In the genomic region with DNA sequence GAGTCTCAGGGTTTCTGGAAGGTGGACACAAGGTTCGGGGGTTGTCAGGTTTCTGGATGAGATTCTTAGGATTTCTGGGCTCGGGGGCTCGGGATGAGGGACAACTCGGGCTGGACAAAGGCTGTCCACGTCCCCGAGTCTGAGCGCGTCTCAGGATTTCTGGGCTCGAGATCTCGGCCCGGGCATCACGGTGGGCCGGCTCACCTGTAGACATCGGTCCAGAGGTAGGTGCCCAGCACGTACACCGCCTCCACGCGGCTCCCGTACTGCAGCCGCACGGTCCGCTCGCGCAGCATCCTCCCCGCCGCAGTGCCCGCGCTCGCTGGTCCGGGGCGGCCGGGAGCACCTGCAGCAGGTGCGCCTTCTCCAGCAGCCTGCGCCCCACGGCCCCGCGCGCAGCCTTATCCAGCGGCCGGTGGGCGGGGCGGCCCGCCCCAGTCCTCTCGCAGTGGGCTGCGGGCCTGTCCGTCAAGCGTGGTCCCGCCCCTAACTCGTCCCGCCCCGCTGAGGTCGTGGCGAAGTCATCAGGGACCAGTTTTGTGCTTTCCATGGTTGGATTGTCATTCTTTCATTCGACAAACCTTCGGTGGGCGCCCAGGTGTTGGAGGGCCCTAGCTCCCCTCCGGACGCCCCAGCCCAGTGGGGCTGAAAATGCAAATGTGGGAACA, we compare ENCODE assay signal across 8 cellular contexts. TPM values are rescaled to one million over a fixed set of nuclear protein-coding genes. Genes with fewer than 3 reads are reported as not detected.
DNase-seq lines count a peak whose midpoint lies in the region; ATAC-seq and TF ChIP-seq lines count a peak whose summit lies in the region.

A gene (minus strand): TSS at position 376 of the 668 bp plus-strand sequence. CDS start 80 bp downstream, at position 296.

- H2BK5ac ChIP-seq in H9 (ENCODE audit: insufficient read length, low read length) = no peak within 1 kb of the TSS

- H2AK5ac ChIP-seq in H9 (ENCODE audit: insufficient read length, low read length) = no peak within 1 kb of the TSS

- H2AFZ ChIP-seq in H9 (ENCODE audit: low read length) = no peak within 1 kb of the TSS

- TF ChIP-seq CTCF in H9 (conservative IDR thresholded peaks at IDR 0.05) (no peak), epithelial cell of proximal tubule (conservative IDR thresholded peaks at IDR 0.05; ENCODE audit: low read depth, low read length) (no peak)

- H3K9me3 Mint-ChIP-seq in CD4-positive, CD25-positive, alpha-beta regulatory T cell = no peaks in the 10 kb centered on the region
- H3K9me3 Mint-ChIP-seq in H9 = no peaks in the 10 kb centered on the region; a peak in 1 of 5 replicates

- peak in 2 of 3 donors; percentile 21 to 41 for DNase-seq in CD4-positive, CD25-positive, alpha-beta regulatory T cell
- DNase-seq in H9 (peak; percentile 80), NCI-H460 (ENCODE audit: extremely low read depth, low read depth) (peak; percentile 15), epithelial cell of proximal tubule (ENCODE audit: low read depth) (no peak), mucosa of gallbladder (ENCODE audit: low spot score) (peak; percentile 63), A172 (ENCODE audit: low spot score) (no peak)
- DNase-seq in activated CD8-positive, alpha-beta memory T cell treated with anti-CD3 and anti-CD28 coated beads, Interleukin-2, amount 50 U/mL, for 4 hours = peak; percentile 47
- DNase-seq in stimulated activated CD8-positive, alpha-beta memory T cell treated with anti-CD3 and anti-CD28 coated beads, Interleukin-4, amount 100 ng/mL, for 24 hours (ENCODE audit: low read depth) = peak; percentile 47

- H3K36me3 Mint-ChIP-seq in CD4-positive, CD25-positive, alpha-beta regulatory T cell = no peaks in the 10 kb centered on the region
- no peaks in the 10 kb centered on the region for H3K36me3 Mint-ChIP-seq in H9 (ENCODE audit: insufficient read depth in 1 of 3, low read depth in 3 of 3)

- H2BK15ac ChIP-seq in H9 (ENCODE audit: low read depth, low read length) = no peak within 1 kb of the TSS

- no CpG with 5 or more reads among the region's 58 CpGs for WGBS in H9 (ENCODE audit: extremely low coverage, insufficient read length, low lambda C conversion rate)

- peak within 1 kb of the TSS; percentile 62 for H3K4me2 ChIP-seq in H9 (ENCODE audit: insufficient read depth, insufficient read length, low read length)

- H3K56ac ChIP-seq in H9 (ENCODE audit: insufficient read length, low read depth, low read length) = no peak within 1 kb of the TSS

- no peaks in the 10 kb centered on the region for H3K79me2 ChIP-seq in H9 (ENCODE audit: insufficient read depth, low read length)

- peak within 1 kb of the TSS; percentile 10; the same call in 1 of the 2 replicates for H3K14ac ChIP-seq in H9 (ENCODE audit: insufficient read depth, low read length)

- H2BK12ac ChIP-seq in H9 (ENCODE audit: insufficient read length, low read depth, low read length) = no peak within 1 kb of the TSS

- H3K9me3 ChIP-seq in CD4-positive, CD25-positive, alpha-beta regulatory T cell (ENCODE audit: control insufficient read depth in 2 of 2, low read length in 2 of 2) = no peaks in the 10 kb centered on the region
- no peaks in the 10 kb centered on the region for H3K9me3 ChIP-seq in H9 (ENCODE audit: control insufficient read depth, low read depth, low read length)

- no peak within 1 kb of the TSS for H3K23ac ChIP-seq in H9 (ENCODE audit: insufficient read length, low read depth, low read length)

- H3K4ac ChIP-seq in H9 (ENCODE audit: low read depth, low read length) = no peak within 1 kb of the TSS

- H3K27me3 Mint-ChIP-seq in CD4-positive, CD25-positive, alpha-beta regulatory T cell = peaks cover 45% of the 10 kb centered on the region
- H3K27me3 Mint-ChIP-seq in H9 (ENCODE audit: low read depth) = peaks cover 64% of the 10 kb centered on the region

- no peaks in the 10 kb centered on the region for H3K79me1 ChIP-seq in H9 (ENCODE audit: insufficient read depth, low read depth, low read length, poor library complexity, severe bottlenecking)

- no peak within 1 kb of the TSS for H4K5ac ChIP-seq in H9 (ENCODE audit: insufficient read length, low read depth, low read length)

- H4K8ac ChIP-seq in H9 (replicated peaks; ENCODE audit: insufficient read length, low read depth, low read length) = no peak within 1 kb of the TSS

- H3K4me1 ChIP-seq in CD4-positive, CD25-positive, alpha-beta regulatory T cell (ENCODE audit: control insufficient read depth, insufficient read depth, low read length, poor library complexity, severe bottlenecking) = peaks cover 9% of the 10 kb centered on the region
- H3K4me1 ChIP-seq in H9 (ENCODE audit: insufficient read depth, low read length) = no peaks in the 10 kb centered on the region

- H4K20me1 ChIP-seq in H9 (ENCODE audit: control insufficient read depth, insufficient read depth, insufficient read length) = no peaks in the 10 kb centered on the region

- H2BK120ac ChIP-seq in H9 (ENCODE audit: low read depth, low read length, poor library complexity, severe bottlenecking) = no peak within 1 kb of the TSS

- H3K4me1 Mint-ChIP-seq in CD4-positive, CD25-positive, alpha-beta regulatory T cell = peaks cover 0 to 9% (median 0%) of the 10 kb centered on the region in 4 donors
- peaks cover 24 to 33% of the 10 kb centered on the region in 2 experiments for H3K4me1 Mint-ChIP-seq in H9

- H3T11ph ChIP-seq in H9 (ENCODE audit: low read length) = no peak within 1 kb of the TSS

- H3K36me3 ChIP-seq in CD4-positive, CD25-positive, alpha-beta regulatory T cell (ENCODE audit: control insufficient read depth, insufficient read depth, low read length) = no peaks in the 10 kb centered on the region

- H3K27me3 ChIP-seq in CD4-positive, CD25-positive, alpha-beta regulatory T cell (ENCODE audit: control insufficient read depth, insufficient read depth, low read length) = peaks cover 9% of the 10 kb centered on the region
- peaks cover 16% of the 10 kb centered on the region; the same call in 1 of the 2 replicates for H3K27me3 ChIP-seq in H9 (ENCODE audit: insufficient read depth, low read length)

- H3K23me2 ChIP-seq in H9 (ENCODE audit: insufficient read length, low read depth, low read length, poor library complexity, severe bottlenecking) = peaks cover 13% of the 10 kb centered on the region

- no peak within 1 kb of the TSS for H3K18ac ChIP-seq in H9 (ENCODE audit: insufficient read length, low read depth, low read length)

- no peak within 1 kb of the TSS for H4K91ac ChIP-seq in H9 (ENCODE audit: insufficient read length, low read depth, low read length)

- H3K4me3 ChIP-seq in CD4-positive, CD25-positive, alpha-beta regulatory T cell (ENCODE audit: low read depth, low read length) = no peak within 1 kb of the TSS
- H3K4me3 ChIP-seq in epithelial cell of proximal tubule (ENCODE audit: low read depth, low read length) = peak within 1 kb of the TSS; percentile 52

- ATAC-seq in CD4-positive, CD25-positive, alpha-beta regulatory T cell (ENCODE audit: low read depth in 2 of 2) = peak; percentile 55 to 68

- no peak within 1 kb of the TSS for H2BK20ac ChIP-seq in H9 (ENCODE audit: low read depth, low read length, poor library complexity, severe bottlenecking)

- no peak within 1 kb of the TSS for H3K27ac Mint-ChIP-seq in CD4-positive, CD25-positive, alpha-beta regulatory T cell
- H3K27ac Mint-ChIP-seq in H9 = no peak within 1 kb of the TSS

- peak within 1 kb of the TSS in 1 of 4 donors; percentile 54 for H3K4me3 Mint-ChIP-seq in CD4-positive, CD25-positive, alpha-beta regulatory T cell
- peak within 1 kb of the TSS; percentile 66 to 90 for H3K4me3 Mint-ChIP-seq in H9

- H3K9ac ChIP-seq in H9 (ENCODE audit: extremely low read depth, insufficient read length, low read length) = no peak within 1 kb of the TSS

- no peak within 1 kb of the TSS for H3K27ac ChIP-seq in CD4-positive, CD25-positive, alpha-beta regulatory T cell (ENCODE audit: insufficient read depth, low read length, poor library complexity, severe bottlenecking)
- no peak within 1 kb of the TSS for H3K27ac ChIP-seq in H9 (ENCODE audit: insufficient read length, low read depth, low read length)

RNA-seq across cellular contexts. Expression of the gene that starts here (rescaled TPM):
- not detected for total RNA-seq in CD4-positive, CD25-positive, alpha-beta regulatory T cell
- under 1 TPM in 1 of 4 donors, not detected in 3; 0.08 TPM for polyA plus RNA-seq in CD4-positive, CD25-positive, alpha-beta regulatory T cell
- total RNA-seq in H9 (2021) = 3.0 and 3.9 TPM in 2 replicates
- total RNA-seq in NCI-H460 (2014; rRNA removed; shearing (Covaris generic)) = 0.10 TPM in 1 of 2 replicates, not detected in the other
- 0.24 TPM in 1 of 2 replicates, not detected in the other for polyA plus RNA-seq in NCI-H460 (2014; cell fraction: nucleus; rRNA removed)
- total RNA-seq in epithelial cell of proximal tubule = 1.5 and 15.2 TPM in 2 replicates
- 8.6 TPM for total RNA-seq in mucosa of gallbladder
- total RNA-seq in A172 (2014; rRNA removed; shearing (Covaris generic)) = 0.31 TPM in 1 of 2 replicates, not detected in the other

Comparison
In these comparisons a context has a peak if more than half of its experiments do, and no peak if none do; other contexts are left out.
1. Peak in DNase-seq and ATAC-seq in CD4-positive, CD25-positive, alpha-beta regulatory T cell; RNA of the gene not detected or under 1 TPM.
2. Peak in DNase-seq in NCI-H460; RNA of the gene not detected or under 1 TPM.
3. DNase-seq: peak in H9 (single experiment), activated CD8-positive, alpha-beta memory T cell treated with anti-CD3 and anti-CD28 coated beads, Interleukin-2, amount 50 U/mL, for 4 hours (single experiment), mucosa of gallbladder (single experiment) and stimulated activated CD8-positive, alpha-beta memory T cell treated with anti-CD3 and anti-CD28 coated beads, Interleukin-4, amount 100 ng/mL, for 24 hours (single experiment); none in epithelial cell of proximal tubule (single experiment) and A172 (single experiment).